ENCODE assay signal across 12 cellular contexts in genomic region chr1:99751877-99752504, GRCh38. TPM values are rescaled to one million over a fixed set of nuclear protein-coding genes. Genes with fewer than 3 reads are reported as not detected.
A peak's percentile ranks its signal among the peaks of the same experiment; 100 is the strongest.
DNase-seq lines count a peak whose midpoint lies in the region; ATAC-seq, FAIRE-seq and TF ChIP-seq lines count a peak whose summit lies in the region.
"Had no signal": no experiment of that assay in that cellular context is flagged by ENCODE, and none has a peak within 500 bp of the region (broad histone marks: within the 10 kb centered on the region; RNA-seq: fewer than 3 reads in every experiment).

No MANE protein-coding gene starts in this region.

- ATAC-seq in GM19328 (IDR thresholded peaks at IDR 0.05; ENCODE audit: unreplicated experiment) (peak; percentile 53), HG02852 (IDR thresholded peaks at IDR 0.05; ENCODE audit: unreplicated experiment) (peak; percentile 79)

- no peaks in the 10 kb centered on the region for H3K36me3 ChIP-seq in Peyer's patch

- no peak overlapping the region for H3K4me3 ChIP-seq in Peyer's patch

- DNase-seq in GM12891 (ENCODE audit: insufficient read length, low spot score) (no peak), NCI-H69 (lab: John Stamatoyannopoulos, UW) (peak; percentile 44), caudate nucleus (lab: John Stamatoyannopoulos, UW) (no peak), Peyer's patch (no peak)
- DNase-seq in activated CD4-positive, alpha-beta T cell treated with anti-CD3 and anti-CD28 coated beads, Interleukin-2, amount 50 U/mL, for 48 hours, result no peak
- DNase-seq in stimulated activated CD4-positive, alpha-beta T cell treated with anti-CD3 and anti-CD28 coated beads, Interleukin-2, amount 100 ng/mL, for 48 hours, result no peak
- DNase-seq: activated naive CD4-positive, alpha-beta T cell treated with anti-CD3 and anti-CD28 coated beads, Interleukin-2, amount 10 ng/mL, durations not matched to agents 7 days and 5 days; H7; kidney glomerular epithelial cell had no signal

- H3K9me3 ChIP-seq in Peyer's patch, result no peaks in the 10 kb centered on the region

- no peak for TF ChIP-seq CTCF in Peyer's patch (IDR thresholded peaks at IDR 0.05)

- FAIRE-seq in GM12891 (lab: Jason Lieb, UNC), result peak; percentile 80
- FAIRE-seq: endothelial cell of umbilical vein had no signal

- no peak overlapping the region for H3K27ac ChIP-seq in caudate nucleus (ENCODE audit: low read depth, low read length)
- H3K27ac ChIP-seq in Peyer's patch, result peak overlapping the region in 1 of 4 donors; percentile 42

- no peaks in the 10 kb centered on the region for H3K4me1 ChIP-seq in Peyer's patch

- H3K27me3 ChIP-seq in Peyer's patch, result no peaks in the 10 kb centered on the region

- TF ChIP-seq POLR2A in GM12891 (IDR thresholded peaks at IDR 0.05; ENCODE audit: low read depth, low read length) (no peak), Peyer's patch (IDR thresholded peaks at IDR 0.05) (no peak)

TF ChIP-seq in GM12891, 5 proteins besides CTCF, POLR2A, EP300 and RAD21:
- TF ChIP-seq SPI1 (IDR thresholded peaks at IDR 0.05; ENCODE audit: low read depth, low read length), result no peak
- no peak for TF ChIP-seq POU2F2 (IDR thresholded peaks at IDR 0.05; ENCODE audit: low read depth, low read length)
- no peak for TF ChIP-seq PAX5 (IDR thresholded peaks at IDR 0.05; ENCODE audit: insufficient read depth, low read length, severe bottlenecking)
- no peak for TF ChIP-seq POLR2AphosphoS5 (IDR thresholded peaks at IDR 0.05; ENCODE audit: low read depth, low read length)
- TF ChIP-seq TAF1 (IDR thresholded peaks at IDR 0.05; ENCODE audit: low read depth, low read length), result no peak

RNA-seq across cellular contexts. Expression of gene FRRS1, which starts 14.4 kb away (rescaled TPM):
- 2.2 TPM for polyA plus RNA-seq in GM12891 (2012; ENCODE audit: low read depth, missing spikeins)
- total RNA-seq in Peyer's patch, result 10 to 100 TPM in 2 of 4 donors, 1 to 10 TPM in 2; 6.9 to 17.0 (median 11.9) TPM
